8 cellular contexts compared by ENCODE assay signal in genomic region chr6:26104457-26105108, GRCh38. TPM values are rescaled to one million over a fixed set of nuclear protein-coding genes. Genes with fewer than 3 reads are reported as not detected.
DNase-seq lines count a peak whose midpoint lies in the region; ATAC-seq and TF ChIP-seq lines count a peak whose summit lies in the region.

No MANE protein-coding gene starts in this region.

- H3K4me3 Mint-ChIP-seq in activated T-helper 17 cell treated with anti-CD3 and anti-CD28 coated beads, Interleukin-2, amount 50 U/mL, for 72 hours, result peak overlapping the region; percentile 95

- H3K36me3 ChIP-seq in GM06990 (ENCODE audit: control insufficient read depth, insufficient read depth, low read length), result no peaks in the 10 kb centered on the region
- no peaks in the 10 kb centered on the region for H3K36me3 ChIP-seq in iPS-15b (ENCODE audit: control insufficient read depth, insufficient read depth, low read length)

- H3K4me3 ChIP-seq in GM06990 (replicated peaks; ENCODE audit: low read depth, low read length) (peak overlapping the region; percentile 52), iPS-15b (ENCODE audit: low read depth, low read length) (peak overlapping the region; percentile 52)

- peaks cover 9% of the 10 kb centered on the region for H3K36me3 Mint-ChIP-seq in activated T-helper 17 cell treated with anti-CD3 and anti-CD28 coated beads, Interleukin-2, amount 50 U/mL, for 72 hours (ENCODE audit: low read depth)

- H3K9me3 Mint-ChIP-seq in activated T-helper 17 cell treated with anti-CD3 and anti-CD28 coated beads, Interleukin-2, amount 50 U/mL, for 72 hours, result no peaks in the 10 kb centered on the region

- peak overlapping the region; percentile 57 for H3K9ac ChIP-seq in iPS-15b (ENCODE audit: low read depth, low read length)

- DNase-seq in GM06990 (ENCODE audit: extremely low read depth, insufficient read length), result peak; percentile 66
- DNase-seq in stimulated activated naive CD8-positive, alpha-beta T cell treated with anti-CD3 and anti-CD28 coated beads, Interleukin-15, Interleukin-2, amounts not matched to agents 100 U/mL and 50 U/mL, for 24 hours, result no peak
- no peak for DNase-seq in NCI-H524 (lab: John Stamatoyannopoulos, UW)
- no peak for DNase-seq in pons (ENCODE audit: low spot score)
- DNase-seq in putamen (ENCODE audit: low spot score), result no peak

- no peaks in the 10 kb centered on the region for H3K27me3 ChIP-seq in GM06990 (replicated peaks; ENCODE audit: control insufficient read depth, insufficient read depth, low read length)
- H3K27me3 ChIP-seq in iPS-15b (ENCODE audit: control insufficient read depth, insufficient read depth, low read length), result no peaks in the 10 kb centered on the region

- H3K9me3 ChIP-seq in iPS-15b (ENCODE audit: control insufficient read depth, insufficient read depth, low read length), result peaks cover 9% of the 10 kb centered on the region

- no peaks in the 10 kb centered on the region for H3K27me3 Mint-ChIP-seq in activated T-helper 17 cell treated with anti-CD3 and anti-CD28 coated beads, Interleukin-2, amount 50 U/mL, for 72 hours

- peaks cover 12% of the 10 kb centered on the region for H3K4me1 Mint-ChIP-seq in activated T-helper 17 cell treated with anti-CD3 and anti-CD28 coated beads, Interleukin-2, amount 50 U/mL, for 72 hours

- H3K27ac Mint-ChIP-seq in activated T-helper 17 cell treated with anti-CD3 and anti-CD28 coated beads, Interleukin-2, amount 50 U/mL, for 72 hours, result peak overlapping the region; percentile 100

- ATAC-seq in HG03108 (IDR thresholded peaks at IDR 0.05; ENCODE audit: unreplicated experiment), result peak; percentile 1
- no peak for ATAC-seq in activated T-helper 17 cell treated with anti-CD3 and anti-CD28 coated beads, Interleukin-2, amount 50 U/mL, for 72 hours (replicated peaks)
- ATAC-seq in stimulated activated naive CD8-positive, alpha-beta T cell treated with anti-CD3 and anti-CD28 coated beads, Interleukin-15, Interleukin-2, amounts not matched to agents 100 U/mL and 50 U/mL, for 24 hours, result peak; percentile 1

- H3K4me1 ChIP-seq in iPS-15b (ENCODE audit: control insufficient read depth, insufficient read depth, low read length), result peaks cover 5% of the 10 kb centered on the region

- no peak for TF ChIP-seq CTCF in GM06990 (IDR thresholded peaks at IDR 0.05; ENCODE audit: insufficient read depth, low read length, poor library complexity, severe bottlenecking)

RNA-seq across cellular contexts. Expression of gene HFE, which starts 17.4 kb away (rescaled TPM):
- total RNA-seq in activated T-helper 17 cell treated with anti-CD3 and anti-CD28 coated beads, Interleukin-2, amount 50 U/mL, for 72 hours, result 1 to 10 TPM; 1.7 to 2.1 TPM
